Comparison of ENCODE assay signal across 8 cellular contexts in genomic region chr15:57705746-57706404, GRCh38. TPM values are rescaled to one million over a fixed set of nuclear protein-coding genes. Genes with fewer than 3 reads are reported as not detected.
DNase-seq lines count a peak whose midpoint lies in the region; ATAC-seq and TF ChIP-seq lines count a peak whose summit lies in the region.

No MANE protein-coding gene starts in this region.

- H3K36me3 Mint-ChIP-seq in H9 (ENCODE audit: insufficient read depth in 1 of 3, low read depth in 3 of 3) (peaks cover 5 to 22% (median 20%) of the 10 kb centered on the region in 3 experiments; a peak in 6 of 7 replicates), WTC11 (peaks cover 20% of the 10 kb centered on the region)

- H3K4me1 ChIP-seq in H9 (ENCODE audit: insufficient read depth, low read length): no peaks in the 10 kb centered on the region
- H3K4me1 ChIP-seq in left ventricle myocardium inferior: peaks cover 47% of the 10 kb centered on the region
- peaks cover 8 to 34% (median 12%) of the 10 kb centered on the region in 3 donors for H3K4me1 ChIP-seq in skeletal muscle tissue (ENCODE audit: control insufficient read depth in 3 of 3, insufficient read depth in 3 of 3, low read length in 3 of 3)

- intact Hi-C loops in left ventricle myocardium inferior (cut with micrococcal nuclease): no loop called here

- ATAC-seq in WTC11 (no peak), GM21381 (IDR thresholded peaks at IDR 0.05; ENCODE audit: unreplicated experiment) (no peak)

- peak overlapping the region; percentile 55; the same call in 1 of the 2 replicates for H3K14ac ChIP-seq in H9 (ENCODE audit: insufficient read depth, low read length)

- H3K18ac ChIP-seq in H9 (ENCODE audit: insufficient read length, low read depth, low read length): peak overlapping the region; percentile 64

- no peak overlapping the region for H4K5ac ChIP-seq in H9 (ENCODE audit: insufficient read length, low read depth, low read length)

- H2BK5ac ChIP-seq in H9 (ENCODE audit: insufficient read length, low read length): no peak overlapping the region

- H3K9me3 ChIP-seq in H9 (ENCODE audit: control insufficient read depth, low read depth, low read length): no peaks in the 10 kb centered on the region
- no peaks in the 10 kb centered on the region for H3K9me3 ChIP-seq in left ventricle myocardium inferior (replicated peaks)
- no peaks in the 10 kb centered on the region for H3K9me3 ChIP-seq in skeletal muscle tissue (ENCODE audit: control insufficient read depth in 3 of 3, low read length in 3 of 3)

- H3K27ac ChIP-seq in H9 (ENCODE audit: insufficient read length, low read depth, low read length) (no peak overlapping the region), left ventricle myocardium inferior (replicated peaks) (peak overlapping the region; percentile 98), skeletal muscle tissue (ENCODE audit: low read depth, low read length) (peak overlapping the region; percentile 93)

- no peak overlapping the region; the same call in 1 of the 2 replicates for H3K4ac ChIP-seq in H9 (ENCODE audit: low read depth, low read length)

- no peak overlapping the region for H4K8ac ChIP-seq in H9 (replicated peaks; ENCODE audit: insufficient read length, low read depth, low read length)

- H3K9me3 Mint-ChIP-seq in H9 (peaks cover 0 to 6% of the 10 kb centered on the region in 2 experiments; a peak in 1 of 5 replicates), WTC11 (peaks cover 12% of the 10 kb centered on the region)

- POLR2A ChIA-PET in WTC11 (lab: Charles Lee): interaction anchor here (0.6 to 1.5 kb wide), 3 partner anchors 45 to 265 kb away, joined by 3 to 4 read pairs (median 3); no protein-coding TSS in a partner anchor

- H3K27me3 ChIP-seq in H9 (ENCODE audit: insufficient read depth, low read length) (no peaks in the 10 kb centered on the region), left ventricle myocardium inferior (ENCODE audit: low read depth) (no peaks in the 10 kb centered on the region), skeletal muscle tissue (ENCODE audit: control insufficient read depth in 3 of 3, insufficient read depth in 3 of 3, low read length in 3 of 3) (no peaks in the 10 kb centered on the region)

- H3K27ac Mint-ChIP-seq in H9 (peak overlapping the region in 2 of 3 experiments; percentile 25 to 90; a peak in 3 of 7 replicates), WTC11 (no peak overlapping the region)

- H4K20me1 ChIP-seq in H9 (ENCODE audit: control insufficient read depth, insufficient read depth, insufficient read length): no peaks in the 10 kb centered on the region

- TF ChIP-seq CTCF in H9 (conservative IDR thresholded peaks at IDR 0.05): no peak
- TF ChIP-seq CTCF in WTC11 (IDR thresholded peaks at IDR 0.05): no peak
- TF ChIP-seq CTCF in left ventricle myocardium inferior (IDR thresholded peaks at IDR 0.05; ENCODE audit: borderline replicate concordance): no peak

- no peak overlapping the region for H3K56ac ChIP-seq in H9 (ENCODE audit: insufficient read length, low read depth, low read length)

- no peak overlapping the region for H2BK12ac ChIP-seq in H9 (ENCODE audit: insufficient read length, low read depth, low read length)

- H2BK20ac ChIP-seq in H9 (ENCODE audit: low read depth, low read length, poor library complexity, severe bottlenecking): no peak overlapping the region

- H3T11ph ChIP-seq in H9 (ENCODE audit: low read length): no peak overlapping the region

- H3K9ac ChIP-seq in H9 (ENCODE audit: extremely low read depth, insufficient read length, low read length): peak overlapping the region; percentile 17
- H3K9ac ChIP-seq in skeletal muscle tissue (ENCODE audit: low read depth in 1 of 3, low read length in 3 of 3): peak overlapping the region; percentile 93 to 99 (median 96)

- H4K91ac ChIP-seq in H9 (ENCODE audit: insufficient read length, low read depth, low read length): no peak overlapping the region

- H3K4me2 ChIP-seq in H9 (ENCODE audit: insufficient read depth, insufficient read length, low read length): peak overlapping the region; percentile 29

- peaks cover 9% of the 10 kb centered on the region for H3K23me2 ChIP-seq in H9 (ENCODE audit: insufficient read length, low read depth, low read length, poor library complexity, severe bottlenecking)

- DNase-seq in H9 (no peak), WTC11 (ENCODE audit: low spot score) (no peak), left ventricle myocardium inferior (no peak), dermis blood vessel endothelial cell (no peak), NCI-H82 treated with DMSO at 0.1 percent for 48 hours (lab: John Stamatoyannopoulos, UW; ENCODE audit: unreplicated experiment) (no peak)
- DNase-seq in stimulated activated CD4-positive, alpha-beta T cell treated with anti-CD3 and anti-CD28 coated beads, Interleukin-12 subunit alpha, Interleukin-12 subunit beta, amount 100 ng/mL, for 4 hours: no peak

- peaks cover 21% of the 10 kb centered on the region for H3K36me3 ChIP-seq in left ventricle myocardium inferior
- H3K36me3 ChIP-seq in skeletal muscle tissue (ENCODE audit: control insufficient read depth in 3 of 3, insufficient read depth in 3 of 3, low read length in 3 of 3): peaks cover 8 to 16% (median 15%) of the 10 kb centered on the region in 3 donors

- CTCF ChIA-PET in WTC11 (lab: Charles Lee): interaction anchor here (1.1 to 2.5 kb wide), 9 partner anchors 9 to 1215 kb away, joined by 3 to 9 read pairs (median 7); no protein-coding TSS in a partner anchor

- no CpG with 5 or more reads among the region's 12 CpGs for WGBS in H9 (ENCODE audit: extremely low coverage, insufficient read length, low lambda C conversion rate)

- H3K4me3 ChIP-seq in left ventricle myocardium inferior (peak overlapping the region; percentile 93), skeletal muscle tissue (ENCODE audit: low read length in 3 of 3) (peak overlapping the region; percentile 91 to 97 (median 92))

- peak overlapping the region; percentile 85 to 93 for H3K4me3 Mint-ChIP-seq in H9
- peak overlapping the region; percentile 96 for H3K4me3 Mint-ChIP-seq in WTC11

- H3K4me1 Mint-ChIP-seq in H9: peaks cover 9 to 22% of the 10 kb centered on the region in 2 experiments
- H3K4me1 Mint-ChIP-seq in WTC11: peaks cover 10% of the 10 kb centered on the region

- no peak overlapping the region for H2BK15ac ChIP-seq in H9 (ENCODE audit: low read depth, low read length)

- peaks cover 2% of the 10 kb centered on the region for H3K79me1 ChIP-seq in H9 (ENCODE audit: insufficient read depth, low read depth, low read length, poor library complexity, severe bottlenecking)

- peaks cover 3% of the 10 kb centered on the region; the same call in 1 of the 2 replicates for H3K79me2 ChIP-seq in H9 (ENCODE audit: insufficient read depth, low read length)

- H2AFZ ChIP-seq in H9 (ENCODE audit: low read length): no peak overlapping the region

- no peak overlapping the region for H2BK120ac ChIP-seq in H9 (ENCODE audit: low read depth, low read length, poor library complexity, severe bottlenecking)

- no peak overlapping the region for H3K23ac ChIP-seq in H9 (ENCODE audit: insufficient read length, low read depth, low read length)

- no peak overlapping the region for H2AK5ac ChIP-seq in H9 (ENCODE audit: insufficient read length, low read length)

- peaks cover 53% of the 10 kb centered on the region for H3K27me3 Mint-ChIP-seq in H9 (ENCODE audit: low read depth)
- H3K27me3 Mint-ChIP-seq in WTC11 (ENCODE audit: low read depth): peaks cover 50% of the 10 kb centered on the region

TF ChIP-seq in WTC11, 78 proteins besides CTCF, POLR2A, EP300 and RAD21 (continues in another document):
- no peak for TF ChIP-seq MLX (CRISPR knock-in tag; IDR thresholded peaks at IDR 0.05)
- no peak for TF ChIP-seq IRF2 (CRISPR knock-in tag; IDR thresholded peaks at IDR 0.05; ENCODE audit: borderline replicate concordance, low read depth)
- TF ChIP-seq ATF1 (CRISPR knock-in tag; IDR thresholded peaks at IDR 0.05): no peak
- TF ChIP-seq HMGXB4 (CRISPR knock-in tag; IDR thresholded peaks at IDR 0.05): no peak
- no peak for TF ChIP-seq TEAD4 (CRISPR knock-in tag; IDR thresholded peaks at IDR 0.05)
- no peak for TF ChIP-seq ZNF121 (CRISPR knock-in tag; IDR thresholded peaks at IDR 0.05)

RNA-seq across cellular contexts. Expression of gene POLR2M, which starts 0.6 kb away (rescaled TPM):
- total RNA-seq in H9 (2021): 59.8 and 67.3 TPM in 2 replicates
- total RNA-seq in WTC11 (2021): 78.6 to 85.5 TPM (median 84.4 TPM) in 3 replicates
- total RNA-seq in left ventricle myocardium inferior: 53.6 TPM
- 256 TPM for total RNA-seq in skeletal muscle tissue
- 178 and 224 TPM in 2 replicates for total RNA-seq in dermis blood vessel endothelial cell
